Comparison of ENCODE assay signal across 1 cellular context in genomic region chr2:173349295-173349694, GRCh38.
TF ChIP-seq lines count a peak whose summit lies in the region.

No MANE protein-coding gene starts in this region.

TF ChIP-seq in GM23338, 12 proteins besides CTCF, POLR2A, EP300 and RAD21 (continued from another document):
- TF ChIP-seq ZNF462 (CRISPR knock-in tag; IDR thresholded peaks at IDR 0.05) (no peak), STAT1 (IDR thresholded peaks at IDR 0.05; ENCODE audit: unreplicated experiment) (no peak), NANOG (IDR thresholded peaks at IDR 0.05; ENCODE audit: borderline replicate concordance) (no peak), CREB1 (CRISPR knock-in tag; IDR thresholded peaks at IDR 0.05; ENCODE audit: low read depth) (no peak), EZH2phosphoT487 (IDR thresholded peaks at IDR 0.05; ENCODE audit: unreplicated experiment) (no peak), EZH2 (IDR thresholded peaks at IDR 0.05; ENCODE audit: low read depth, unreplicated experiment) (no peak), JUNB (IDR thresholded peaks at IDR 0.05; ENCODE audit: unreplicated experiment) (no peak), ZNF331 (CRISPR knock-in tag; IDR thresholded peaks at IDR 0.05; ENCODE audit: low read depth) (no peak), REST (IDR thresholded peaks at IDR 0.05; ENCODE audit: unreplicated experiment) (no peak), ZNF114 (CRISPR knock-in tag; IDR thresholded peaks at IDR 0.05) (no peak)
- TF ChIP-seq, protein P1, sequence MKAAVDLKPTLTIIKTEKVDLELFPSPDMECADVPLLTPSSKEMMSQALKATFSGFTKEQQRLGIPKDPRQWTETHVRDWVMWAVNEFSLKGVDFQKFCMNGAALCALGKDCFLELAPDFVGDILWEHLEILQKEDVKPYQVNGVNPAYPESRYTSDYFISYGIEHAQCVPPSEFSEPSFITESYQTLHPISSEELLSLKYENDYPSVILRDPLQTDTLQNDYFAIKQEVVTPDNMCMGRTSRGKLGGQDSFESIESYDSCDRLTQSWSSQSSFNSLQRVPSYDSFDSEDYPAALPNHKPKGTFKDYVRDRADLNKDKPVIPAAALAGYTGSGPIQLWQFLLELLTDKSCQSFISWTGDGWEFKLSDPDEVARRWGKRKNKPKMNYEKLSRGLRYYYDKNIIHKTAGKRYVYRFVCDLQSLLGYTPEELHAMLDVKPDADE (IDR thresholded peaks at IDR 0.05), result no peak
